ENCODE assay signal across 25 cellular contexts in the genomic region with DNA sequence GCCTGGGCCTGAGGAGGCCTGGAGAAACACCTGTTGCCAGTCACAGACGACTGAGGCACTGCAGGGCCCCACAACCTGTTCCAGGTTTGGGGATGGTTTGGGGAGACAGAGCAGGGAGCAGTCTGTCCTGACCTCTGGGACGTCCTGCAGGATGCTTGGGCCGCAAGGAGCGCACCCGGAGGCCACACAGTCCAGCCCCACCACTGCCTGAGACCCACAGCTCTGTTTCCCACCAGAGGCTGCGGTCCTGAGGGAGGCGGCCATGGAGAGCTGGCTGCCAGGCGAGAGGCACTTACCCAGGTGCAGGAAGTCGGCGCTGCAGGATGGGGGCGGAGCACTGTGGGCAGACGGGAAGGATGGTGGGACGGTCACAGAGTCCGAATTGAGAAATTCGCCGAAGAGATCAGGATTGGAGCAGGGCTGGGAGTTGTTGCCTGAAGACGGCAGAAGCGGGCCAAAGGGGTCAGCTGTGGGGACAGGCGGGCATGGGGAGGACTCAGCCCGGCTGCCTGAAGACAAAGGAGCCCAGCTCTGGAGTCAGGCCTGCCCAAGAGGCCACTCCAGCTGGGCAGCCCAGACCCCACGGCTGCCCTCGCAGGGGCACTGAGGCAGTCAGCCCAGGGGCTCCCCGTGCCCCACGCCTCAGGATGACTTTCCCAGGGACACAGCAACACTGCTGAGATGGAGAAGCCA.
A peak's percentile ranks its signal among the peaks of the same experiment; 100 is the strongest.
DNase-seq lines count a peak whose midpoint lies in the region; ATAC-seq and TF ChIP-seq lines count a peak whose summit lies in the region.
"Had no signal": no experiment of that assay in that cellular context is flagged by ENCODE, and none has a peak within 500 bp of the region (broad histone marks: within the 10 kb centered on the region; RNA-seq: fewer than 3 reads in every experiment).

No MANE protein-coding gene starts in this region.

- no peaks in the 10 kb centered on the region for H3K9me3 ChIP-seq in RWPE2 (ENCODE audit: severe bottlenecking)
- H3K9me3 ChIP-seq: Peyer's patch had no signal

- no peak for DNase-seq in activated T-cell treated with anti-CD3 and anti-CD28 coated beads, Interleukin-2, amount 50 U/mL, for 24 hours
- no peak for DNase-seq in activated T-cell treated with anti-CD3 and anti-CD28 coated beads, Interleukin-2, amount 50 U/mL, for 1 hour
- DNase-seq in RWPE2 (ENCODE audit: low spot score) (no peak), iPS-NIHi11 (ENCODE audit: low spot score) (peak; percentile 8), NCI-H2227 (lab: John Stamatoyannopoulos, UW; ENCODE audit: unreplicated experiment) (no peak)
- no peak for DNase-seq in stimulated activated effector memory CD8-positive, alpha-beta T cell treated with anti-CD3 and anti-CD28 coated beads, Interleukin-12 subunit alpha, Interleukin-12 subunit beta, amount 100 ng/mL, for 72 hours (ENCODE audit: low spot score in 2 of 2)
- DNase-seq: 8988T; AML-193; Calu3; DMS153; KBM-7; MM.1S; NCI-H1048; NCI-H1417 treated with DMSO at 0.1 percent for 48 hours; NCI-H187 treated with DMSO at 0.1 percent for 48 hours; NCI-H2107; NCI-H510A treated with DMSO at 0.1 percent for 48 hours; NCI-H748 treated with DMSO at 0.1 percent for 48 hours; NK-92 treated with Interleukin-12 subunit alpha and Interleukin-12 subunit beta, amount 100 ng/mL, for 24 hours; Peyer's patch; Right ventricle myocardium superior had no signal

- H3K36me3 ChIP-seq in RWPE2 (ENCODE audit: low read depth): peaks cover 41% of the 10 kb centered on the region

- no peaks in the 10 kb centered on the region for H3K27me3 ChIP-seq in RWPE2 (ENCODE audit: insufficient read depth, poor library complexity, severe bottlenecking)
- H3K27me3 ChIP-seq: Peyer's patch had no signal

- H3K27ac ChIP-seq in RWPE2 (ENCODE audit: poor library complexity, severe bottlenecking): no peak overlapping the region
- H3K27ac ChIP-seq: C4-2B, Peyer's patch had no signal

- no peaks in the 10 kb centered on the region for H3K4me1 ChIP-seq in RWPE2 (ENCODE audit: insufficient read depth, poor library complexity, severe bottlenecking)
- H3K4me1 ChIP-seq: Peyer's patch had no signal

- peak overlapping the region; percentile 26 for H3K27ac Mint-ChIP-seq in activated T-cell treated with anti-CD3 and anti-CD28 coated beads, Interleukin-2, amount 50 U/mL, for 24 hours
- H3K27ac Mint-ChIP-seq in stimulated activated effector memory CD8-positive, alpha-beta T cell treated with anti-CD3 and anti-CD28 coated beads, Interleukin-12 subunit alpha, Interleukin-12 subunit beta, amount 100 ng/mL, for 72 hours: peak overlapping the region; percentile 76
- H3K27ac Mint-ChIP-seq: CD8-positive, alpha-beta memory T cell had no signal

- ATAC-seq in RWPE2 (ENCODE audit: low read depth) (peak; percentile 11; the same call in 1 of the 3 replicates), GM18520 (IDR thresholded peaks at IDR 0.05; ENCODE audit: unreplicated experiment) (no peak), HG03025 (IDR thresholded peaks at IDR 0.05; ENCODE audit: low FRiP score, unreplicated experiment) (no peak)
- no peak for ATAC-seq in stimulated activated effector memory CD8-positive, alpha-beta T cell treated with anti-CD3 and anti-CD28 coated beads, Interleukin-12 subunit alpha, Interleukin-12 subunit beta, amount 100 ng/mL, for 72 hours

- H3K27me3 Mint-ChIP-seq in activated T-cell treated with anti-CD3 and anti-CD28 coated beads, Interleukin-2, amount 50 U/mL, for 24 hours: no peaks in the 10 kb centered on the region
- H3K27me3 Mint-ChIP-seq: CD8-positive, alpha-beta memory T cell had no signal

- no peak overlapping the region for H3K4me3 ChIP-seq in RWPE2 (ENCODE audit: severe bottlenecking)
- H3K4me3 ChIP-seq: Peyer's patch had no signal

- H3K4me3 Mint-ChIP-seq in activated T-cell treated with anti-CD3 and anti-CD28 coated beads, Interleukin-2, amount 50 U/mL, for 24 hours: no peak overlapping the region
- no peak overlapping the region for H3K4me3 Mint-ChIP-seq in stimulated activated effector memory CD8-positive, alpha-beta T cell treated with anti-CD3 and anti-CD28 coated beads, Interleukin-12 subunit alpha, Interleukin-12 subunit beta, amount 100 ng/mL, for 72 hours
- H3K4me3 Mint-ChIP-seq: CD8-positive, alpha-beta memory T cell had no signal

- H3K36me3 Mint-ChIP-seq in activated T-cell treated with anti-CD3 and anti-CD28 coated beads, Interleukin-2, amount 50 U/mL, for 24 hours (ENCODE audit: low read depth): peaks cover 91% of the 10 kb centered on the region
- H3K36me3 Mint-ChIP-seq in stimulated activated effector memory CD8-positive, alpha-beta T cell treated with anti-CD3 and anti-CD28 coated beads, Interleukin-12 subunit alpha, Interleukin-12 subunit beta, amount 100 ng/mL, for 72 hours: peaks cover 90% of the 10 kb centered on the region

- H3K4me1 Mint-ChIP-seq in activated T-cell treated with anti-CD3 and anti-CD28 coated beads, Interleukin-2, amount 50 U/mL, for 24 hours (ENCODE audit: low read depth): peaks cover 2% of the 10 kb centered on the region
- H3K4me1 Mint-ChIP-seq in stimulated activated effector memory CD8-positive, alpha-beta T cell treated with anti-CD3 and anti-CD28 coated beads, Interleukin-12 subunit alpha, Interleukin-12 subunit beta, amount 100 ng/mL, for 72 hours: peaks cover 7% of the 10 kb centered on the region
- H3K4me1 Mint-ChIP-seq: CD8-positive, alpha-beta memory T cell had no signal

- no peaks in the 10 kb centered on the region for H3K9me3 Mint-ChIP-seq in activated T-cell treated with anti-CD3 and anti-CD28 coated beads, Interleukin-2, amount 50 U/mL, for 24 hours
- no peaks in the 10 kb centered on the region for H3K9me3 Mint-ChIP-seq in stimulated activated effector memory CD8-positive, alpha-beta T cell treated with anti-CD3 and anti-CD28 coated beads, Interleukin-12 subunit alpha, Interleukin-12 subunit beta, amount 100 ng/mL, for 72 hours
- H3K9me3 Mint-ChIP-seq: CD8-positive, alpha-beta memory T cell had no signal

- TF ChIP-seq CTCF in RWPE2 (IDR thresholded peaks at IDR 0.05; ENCODE audit: poor library complexity, severe bottlenecking): no peak
